ENCODE assay signal across 11 cellular contexts in genomic region chr4:138911903-138912713, GRCh38.
DNase-seq lines count a peak whose midpoint lies in the region; TF ChIP-seq lines count a peak whose summit lies in the region.
"Had no signal": no experiment of that assay in that cellular context is flagged by ENCODE, and none has a peak within 500 bp of the region (broad histone marks: within the 10 kb centered on the region; RNA-seq: fewer than 3 reads in every experiment).

No MANE protein-coding gene starts in this region.

- H3K27me3 Mint-ChIP-seq in progenitor cell of endocrine pancreas = no peaks in the 10 kb centered on the region

- peaks cover 54% of the 10 kb centered on the region for H3K4me1 Mint-ChIP-seq in progenitor cell of endocrine pancreas (ENCODE audit: low read depth)

- H3K4me3 Mint-ChIP-seq in progenitor cell of endocrine pancreas (ENCODE audit: low read depth) = peak overlapping the region; percentile 25
- H3K4me3 Mint-ChIP-seq: CD8-positive, alpha-beta T cell had no signal

- DNase-seq in HT-29 (ENCODE audit: low spot score) (peak; percentile 92), NCI-H2227 (lab: John Stamatoyannopoulos, UW; ENCODE audit: unreplicated experiment) (peak; percentile 29), dermis blood vessel endothelial cell (peak; percentile 11), progenitor cell of endocrine pancreas (ENCODE audit: low spot score, unreplicated experiment) (no peak), pons (ENCODE audit: low spot score) (no peak), cerebellar cortex (ENCODE audit: low spot score) (no peak), NCI-H82 (lab: John Stamatoyannopoulos, UW) (no peak)
- no peak for DNase-seq in activated CD4-positive, alpha-beta T cell treated with anti-CD3 and anti-CD28 coated beads, Interleukin-2, amount 50 U/mL, for 48 hours
- DNase-seq: activated CD4-positive, CD25-positive, alpha-beta regulatory T cell treated with anti-CD3 and anti-CD28 coated beads, Interleukin-2, amount 50 U/mL, for 72 hours; CD8-positive, alpha-beta T cell; Kasumi-1 had no signal

- H3K36me3 Mint-ChIP-seq in progenitor cell of endocrine pancreas (ENCODE audit: insufficient read depth) = no peaks in the 10 kb centered on the region
- H3K36me3 Mint-ChIP-seq: CD8-positive, alpha-beta T cell had no signal

- H3K9me3 Mint-ChIP-seq in progenitor cell of endocrine pancreas (ENCODE audit: low read depth) = no peaks in the 10 kb centered on the region
- H3K9me3 Mint-ChIP-seq: CD8-positive, alpha-beta T cell had no signal

- no peak for TF ChIP-seq CTCF in progenitor cell of endocrine pancreas (IDR thresholded peaks at IDR 0.05; ENCODE audit: unreplicated experiment)

- peak overlapping the region; percentile 93 for H3K27ac Mint-ChIP-seq in progenitor cell of endocrine pancreas
- H3K27ac Mint-ChIP-seq: CD8-positive, alpha-beta T cell had no signal

Comparison
In these comparisons a context has a peak if more than half of its experiments do, and no peak if none do; other contexts are left out.
1. DNase-seq: peak in HT-29 (single experiment), NCI-H2227 (single experiment) and dermis blood vessel endothelial cell (single experiment); none in progenitor cell of endocrine pancreas (single experiment), pons (single experiment), cerebellar cortex (single experiment), NCI-H82 (single experiment) and activated CD4-positive, alpha-beta T cell treated with anti-CD3 and anti-CD28 coated beads, Interleukin-2, amount 50 U/mL, for 48 hours (0 of 2).